Comparison of ENCODE assay signal across 7 cellular contexts in the genomic region with DNA sequence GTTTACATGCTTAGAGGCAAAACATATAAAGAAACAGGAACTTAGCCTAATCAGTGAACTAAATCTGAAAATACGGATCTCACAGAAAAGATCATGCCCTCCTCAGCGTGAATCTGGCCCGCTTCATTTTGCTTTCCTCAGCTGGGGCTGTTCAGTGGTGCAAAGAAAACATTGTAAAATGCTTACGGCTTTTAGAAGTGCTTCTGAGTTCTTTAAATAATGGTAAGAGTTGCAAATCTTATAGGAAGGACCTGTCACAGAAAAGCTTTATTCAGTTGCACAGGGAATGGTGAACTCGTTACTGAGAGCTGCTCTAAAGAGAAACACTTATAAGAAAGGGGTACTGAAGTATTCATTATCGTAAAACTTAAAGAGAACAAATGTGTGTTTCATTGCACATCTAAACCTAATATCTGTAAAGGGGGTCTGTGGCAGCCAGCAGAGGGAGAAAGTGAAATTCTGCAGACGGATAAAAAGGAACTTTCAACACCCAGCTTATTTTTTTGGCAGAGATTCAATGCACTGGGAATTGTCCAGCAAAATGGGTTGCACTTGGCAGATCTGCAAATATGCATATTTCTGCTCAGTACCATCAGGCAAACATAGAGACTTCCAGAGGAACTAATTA.
A peak's percentile ranks its signal among the peaks of the same experiment; 100 is the strongest.
DNase-seq lines count a peak whose midpoint lies in the region; TF ChIP-seq lines count a peak whose summit lies in the region.

No MANE protein-coding gene starts in this region.

- H3K9me2 ChIP-seq in GM23248 (ENCODE audit: insufficient read depth), result no peaks in the 10 kb centered on the region

- 22 to 26% methylated on average over 7 of the region's 7 CpGs for WGBS in GM23248 (ENCODE audit: low coverage in 1 of 2, low lambda C conversion rate in 2 of 2, missing lambda C conversion rate in 2 of 2), 2 experiments
- 2 to 5% methylated on average over 7 of the region's 7 CpGs for WGBS in tibial nerve, 2 donors

- TF ChIP-seq EP300 in tibial nerve (IDR thresholded peaks at IDR 0.05), result no peak

- peak overlapping the region; percentile 3; the same call in 1 of the 2 replicates for H2AFZ ChIP-seq in GM23248

- TF ChIP-seq POLR2A in tibial nerve (IDR thresholded peaks at IDR 0.05) (no peak), Peyer's patch (IDR thresholded peaks at IDR 0.05) (no peak)

- TF ChIP-seq CTCF in tibial nerve (IDR thresholded peaks at IDR 0.05) (peak in 3 of 5 experiments; percentile 16 to 29 (median 18)), Peyer's patch (IDR thresholded peaks at IDR 0.05) (no peak)

- H3K9ac ChIP-seq in GM23248, result no peak overlapping the region

- H3K27ac ChIP-seq in GM23248 (no peak overlapping the region), tibial nerve (peak overlapping the region in 3 of 4 donors; percentile 8 to 71 (median 63)), Peyer's patch (no peak overlapping the region)

- peak overlapping the region; percentile 49 for H3K4me3 ChIP-seq in GM23248
- peak overlapping the region; percentile 10 to 44 (median 34) for H3K4me3 ChIP-seq in tibial nerve
- peak overlapping the region in 2 of 4 donors; percentile 8 to 22 for H3K4me3 ChIP-seq in Peyer's patch

- H3K4me2 ChIP-seq in GM23248 (ENCODE audit: unreplicated experiment), result peak overlapping the region; percentile 58

- no peaks in the 10 kb centered on the region for H4K20me1 ChIP-seq in GM23248 (ENCODE audit: insufficient read depth)

- DNase-seq in GM23248 (peak; percentile 70), SK-MEL-5 (ENCODE audit: low read depth, low spot score) (peak; percentile 46), inferior parietal cortex (ENCODE audit: extremely low spot score) (peak; percentile 86), tibial nerve (ENCODE audit: low spot score in 2 of 2) (peak in 1 of 2 donors; percentile 38), Peyer's patch (no peak), NCI-H1930 (lab: John Stamatoyannopoulos, UW) (no peak)
- no peak for DNase-seq in stimulated activated naive CD4-positive, alpha-beta T cell treated with Interleukin-2 at 50 U/mL for 16 hours (lab: John Stamatoyannopoulos, UW)

- in situ Hi-C loops in GM23248 (cut with MboI), result no loop called here
- in situ Hi-C loops in SK-MEL-5 (cut with HindIII; ENCODE audit: low pct_unique_long_range_greater_than_20kb, low sequenced_read_pairs), result no loop called here

- H3F3A ChIP-seq in GM23248 (ENCODE audit: insufficient read depth), result peaks cover 4% of the 10 kb centered on the region; the same call in 1 of the 2 replicates

- H3K36me3 ChIP-seq in GM23248 (ENCODE audit: low read depth), result no peaks in the 10 kb centered on the region
- no peaks in the 10 kb centered on the region for H3K36me3 ChIP-seq in tibial nerve
- H3K36me3 ChIP-seq in Peyer's patch, result no peaks in the 10 kb centered on the region

- H3K4me1 ChIP-seq in GM23248 (ENCODE audit: insufficient read depth) (peaks cover 14% of the 10 kb centered on the region), tibial nerve (peaks cover 0 to 14% (median 0%) of the 10 kb centered on the region in 4 donors), Peyer's patch (no peaks in the 10 kb centered on the region)

- H3K9me3 ChIP-seq in GM23248 (ENCODE audit: low read depth) (no peaks in the 10 kb centered on the region), tibial nerve (no peaks in the 10 kb centered on the region), Peyer's patch (no peaks in the 10 kb centered on the region)

- no peaks in the 10 kb centered on the region for H3K27me3 ChIP-seq in GM23248 (replicated peaks; ENCODE audit: insufficient read depth)
- H3K27me3 ChIP-seq in tibial nerve, result no peaks in the 10 kb centered on the region
- H3K27me3 ChIP-seq in Peyer's patch, result no peaks in the 10 kb centered on the region

- H3K79me2 ChIP-seq in GM23248 (ENCODE audit: insufficient read depth), result no peaks in the 10 kb centered on the region

Comparison
In these comparisons a context has a peak if more than half of its experiments do, and no peak if none do; other contexts are left out.
1. DNase-seq: peak in GM23248 (single experiment), SK-MEL-5 (single experiment) and inferior parietal cortex (single experiment); none in Peyer's patch (0 of 3), stimulated activated naive CD4-positive, alpha-beta T cell treated with Interleukin-2 at 50 U/mL for 16 hours (single experiment) and NCI-H1930 (0 of 2).
2. H3K27ac ChIP-seq: peak in tibial nerve (3 of 4); none in GM23248 (single experiment) and Peyer's patch (0 of 4).
3. CTCF ChIP-seq: peak in tibial nerve (3 of 5); none in Peyer's patch (0 of 6).